In genomic region chr22:19708323-19709011, GRCh38 we compare ENCODE assay signal across 1 cellular context.
TF ChIP-seq lines count a peak whose summit lies in the region.

No MANE protein-coding gene starts in this region.

TF ChIP-seq in WTC11, 78 proteins besides CTCF, POLR2A, EP300 and RAD21 (continued from another document):
- TF ChIP-seq, protein P1, sequence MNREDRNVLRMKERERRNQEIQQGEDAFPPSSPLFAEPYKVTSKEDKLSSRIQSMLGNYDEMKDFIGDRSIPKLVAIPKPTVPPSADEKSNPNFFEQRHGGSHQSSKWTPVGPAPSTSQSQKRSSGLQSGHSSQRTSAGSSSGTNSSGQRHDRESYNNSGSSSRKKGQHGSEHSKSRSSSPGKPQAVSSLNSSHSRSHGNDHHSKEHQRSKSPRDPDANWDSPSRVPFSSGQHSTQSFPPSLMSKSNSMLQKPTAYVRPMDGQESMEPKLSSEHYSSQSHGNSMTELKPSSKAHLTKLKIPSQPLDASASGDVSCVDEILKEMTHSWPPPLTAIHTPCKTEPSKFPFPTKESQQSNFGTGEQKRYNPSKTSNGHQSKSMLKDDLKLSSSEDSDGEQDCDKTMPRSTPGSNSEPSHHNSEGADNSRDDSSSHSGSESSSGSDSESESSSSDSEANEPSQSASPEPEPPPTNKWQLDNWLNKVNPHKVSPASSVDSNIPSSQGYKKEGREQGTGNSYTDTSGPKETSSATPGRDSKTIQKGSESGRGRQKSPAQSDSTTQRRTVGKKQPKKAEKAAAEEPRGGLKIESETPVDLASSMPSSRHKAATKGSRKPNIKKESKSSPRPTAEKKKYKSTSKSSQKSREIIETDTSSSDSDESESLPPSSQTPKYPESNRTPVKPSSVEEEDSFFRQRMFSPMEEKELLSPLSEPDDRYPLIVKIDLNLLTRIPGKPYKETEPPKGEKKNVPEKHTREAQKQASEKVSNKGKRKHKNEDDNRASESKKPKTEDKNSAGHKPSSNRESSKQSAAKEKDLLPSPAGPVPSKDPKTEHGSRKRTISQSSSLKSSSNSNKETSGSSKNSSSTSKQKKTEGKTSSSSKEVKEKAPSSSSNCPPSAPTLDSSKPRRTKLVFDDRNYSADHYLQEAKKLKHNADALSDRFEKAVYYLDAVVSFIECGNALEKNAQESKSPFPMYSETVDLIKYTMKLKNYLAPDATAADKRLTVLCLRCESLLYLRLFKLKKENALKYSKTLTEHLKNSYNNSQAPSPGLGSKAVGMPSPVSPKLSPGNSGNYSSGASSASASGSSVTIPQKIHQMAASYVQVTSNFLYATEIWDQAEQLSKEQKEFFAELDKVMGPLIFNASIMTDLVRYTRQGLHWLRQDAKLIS (CRISPR knock-in tag; IDR thresholded peaks at IDR 0.05; ENCODE audit: borderline replicate concordance), result no peak
- TF ChIP-seq, protein P2, sequence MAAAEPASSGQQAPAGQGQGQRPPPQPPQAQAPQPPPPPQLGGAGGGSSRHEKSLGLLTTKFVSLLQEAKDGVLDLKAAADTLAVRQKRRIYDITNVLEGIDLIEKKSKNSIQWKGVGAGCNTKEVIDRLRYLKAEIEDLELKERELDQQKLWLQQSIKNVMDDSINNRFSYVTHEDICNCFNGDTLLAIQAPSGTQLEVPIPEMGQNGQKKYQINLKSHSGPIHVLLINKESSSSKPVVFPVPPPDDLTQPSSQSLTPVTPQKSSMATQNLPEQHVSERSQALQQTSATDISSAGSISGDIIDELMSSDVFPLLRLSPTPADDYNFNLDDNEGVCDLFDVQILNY (CRISPR knock-in tag; IDR thresholded peaks at IDR 0.05), result no peak
- TF ChIP-seq FOXP4 (CRISPR knock-in tag; IDR thresholded peaks at IDR 0.05) (no peak), SOX15 (CRISPR knock-in tag; IDR thresholded peaks at IDR 0.05) (no peak), MYBL2 (CRISPR knock-in tag; IDR thresholded peaks at IDR 0.05) (no peak), ZBTB21 (CRISPR knock-in tag; IDR thresholded peaks at IDR 0.05; ENCODE audit: borderline replicate concordance) (no peak)
- TF ChIP-seq, protein P3, sequence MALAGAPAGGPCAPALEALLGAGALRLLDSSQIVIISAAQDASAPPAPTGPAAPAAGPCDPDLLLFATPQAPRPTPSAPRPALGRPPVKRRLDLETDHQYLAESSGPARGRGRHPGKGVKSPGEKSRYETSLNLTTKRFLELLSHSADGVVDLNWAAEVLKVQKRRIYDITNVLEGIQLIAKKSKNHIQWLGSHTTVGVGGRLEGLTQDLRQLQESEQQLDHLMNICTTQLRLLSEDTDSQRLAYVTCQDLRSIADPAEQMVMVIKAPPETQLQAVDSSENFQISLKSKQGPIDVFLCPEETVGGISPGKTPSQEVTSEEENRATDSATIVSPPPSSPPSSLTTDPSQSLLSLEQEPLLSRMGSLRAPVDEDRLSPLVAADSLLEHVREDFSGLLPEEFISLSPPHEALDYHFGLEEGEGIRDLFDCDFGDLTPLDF (CRISPR knock-in tag; IDR thresholded peaks at IDR 0.05), result no peak
